Comparison of ENCODE assay signal across 24 cellular contexts in genomic region chr10:83585686-83586085, GRCh38.
DNase-seq lines count a peak whose midpoint lies in the region; ATAC-seq, FAIRE-seq and TF ChIP-seq lines count a peak whose summit lies in the region.
"Had no signal": no experiment of that assay in that cellular context is flagged by ENCODE, and none has a peak within 500 bp of the region (broad histone marks: within the 10 kb centered on the region; RNA-seq: fewer than 3 reads in every experiment).

No MANE protein-coding gene starts in this region.

- H3K36me3 Mint-ChIP-seq in astrocyte (ENCODE audit: low read depth, unreplicated experiment), result no peaks in the 10 kb centered on the region
- H3K36me3 Mint-ChIP-seq: CD4-positive, CD25-positive, alpha-beta regulatory T cell; CD8-positive, alpha-beta T cell had no signal

- peak overlapping the region; percentile 87 for H3K27ac Mint-ChIP-seq in astrocyte (ENCODE audit: unreplicated experiment)
- H3K27ac Mint-ChIP-seq: B cell; CD4-positive, CD25-positive, alpha-beta regulatory T cell; CD8-positive, alpha-beta T cell; H9 had no signal

- H3K27me3 ChIP-seq in astrocyte (ENCODE audit: insufficient read depth, low read length), result no peaks in the 10 kb centered on the region
- H3K27me3 ChIP-seq: BLaER1 had no signal

- peaks cover 10% of the 10 kb centered on the region for H3K4me1 Mint-ChIP-seq in astrocyte (ENCODE audit: low read depth, unreplicated experiment)
- H3K4me1 Mint-ChIP-seq: B cell; CD4-positive, CD25-positive, alpha-beta regulatory T cell had no signal

- TF ChIP-seq CTCF in astrocyte (IDR thresholded peaks at IDR 0.05; ENCODE audit: insufficient read depth, low read depth, low read length) (no peak), retinal pigment epithelial cell (conservative IDR thresholded peaks at IDR 0.05; ENCODE audit: low read depth, low read length) (no peak)

- H3K9me3 Mint-ChIP-seq in astrocyte (ENCODE audit: unreplicated experiment), result no peaks in the 10 kb centered on the region
- H3K9me3 Mint-ChIP-seq: H9 had no signal

- H3K4me2 ChIP-seq in astrocyte (ENCODE audit: low read length), result no peak overlapping the region
- H3K4me2 ChIP-seq: BLaER1 had no signal

- no peaks in the 10 kb centered on the region for H3K27me3 Mint-ChIP-seq in astrocyte (ENCODE audit: low read depth, unreplicated experiment)
- H3K27me3 Mint-ChIP-seq: B cell; CD4-positive, CD25-positive, alpha-beta regulatory T cell had no signal

- H3K4me3 ChIP-seq in astrocyte (ENCODE audit: insufficient read depth, low read depth, low read length) (no peak overlapping the region), retinal pigment epithelial cell (ENCODE audit: low read length) (no peak overlapping the region)
- H3K4me3 ChIP-seq: BLaER1, GM23248 had no signal

- no peak for FAIRE-seq in astrocyte (lab: Jason Lieb, UNC)
- FAIRE-seq: GM12891, GM18507 had no signal

- H3K36me3 ChIP-seq in astrocyte (ENCODE audit: insufficient read depth, low read length), result no peaks in the 10 kb centered on the region
- H3K36me3 ChIP-seq: BLaER1 had no signal

- H3K9me3 ChIP-seq in astrocyte (ENCODE audit: insufficient read depth, low read depth, low read length), result no peaks in the 10 kb centered on the region
- H3K9me3 ChIP-seq: BLaER1, Caco-2 had no signal

- intact Hi-C loops in left ventricle myocardium superior (cut with micrococcal nuclease), result no loop called here

- H3K79me2 ChIP-seq in astrocyte (ENCODE audit: insufficient read depth, low read length), result no peaks in the 10 kb centered on the region

- H3K9ac ChIP-seq in astrocyte (ENCODE audit: low read length), result no peak overlapping the region
- H3K9ac ChIP-seq: BLaER1, GM23248 had no signal

- peaks cover 6% of the 10 kb centered on the region for H3K4me1 ChIP-seq in astrocyte (ENCODE audit: insufficient read depth, low read length)
- H3K4me1 ChIP-seq: BLaER1, Caco-2 had no signal

- no peaks in the 10 kb centered on the region for H4K20me1 ChIP-seq in astrocyte (ENCODE audit: insufficient read depth, low read length)
- H4K20me1 ChIP-seq: BLaER1 had no signal

- ATAC-seq in left ventricle myocardium superior (no peak), HG02840 (IDR thresholded peaks at IDR 0.05; ENCODE audit: low FRiP score, unreplicated experiment) (no peak)
- ATAC-seq: CD8-positive, alpha-beta T cell; HCT116 had no signal

- DNase-seq in EH (ENCODE audit: low read depth) (peak; percentile 5), astrocyte (ENCODE audit: low read depth) (peak; percentile 59), kidney glomerular epithelial cell (lab: John Stamatoyannopoulos, UW) (peak; percentile 11), retinal pigment epithelial cell (ENCODE audit: low read depth) (peak; percentile 33), OCI-M2 (lab: John Stamatoyannopoulos, UW; ENCODE audit: unreplicated experiment) (no peak), left ventricle myocardium superior (no peak), HK-2 (ENCODE audit: unreplicated experiment) (no peak)
- DNase-seq: Caco-2; CD4-positive, CD25-positive, alpha-beta regulatory T cell; CD8-positive, alpha-beta T cell; DMS153; DND-41; EL; GF-D8; GM23248; H9 had no signal

- no peak overlapping the region for H3K4me3 Mint-ChIP-seq in astrocyte (ENCODE audit: unreplicated experiment)
- H3K4me3 Mint-ChIP-seq: B cell; CD4-positive, CD25-positive, alpha-beta regulatory T cell; CD8-positive, alpha-beta T cell; H9 had no signal

- peak overlapping the region; percentile 25 for H3K27ac ChIP-seq in astrocyte (ENCODE audit: low read depth, low read length)
- H3K27ac ChIP-seq: 22Rv1, BLaER1, C4-2B, GM23248 had no signal

- no peak overlapping the region for H2AFZ ChIP-seq in astrocyte (ENCODE audit: low read depth, low read length)
- H2AFZ ChIP-seq: GM23248 had no signal

Comparison
In these comparisons a context has a peak if more than half of its experiments do, and no peak if none do; other contexts are left out.
1. DNase-seq: peak in EH (single experiment), astrocyte (single experiment), kidney glomerular epithelial cell (single experiment) and retinal pigment epithelial cell (single experiment); none in OCI-M2 (single experiment), left ventricle myocardium superior (single experiment) and HK-2 (single experiment).